19 cellular contexts compared by ENCODE assay signal in the genomic region with DNA sequence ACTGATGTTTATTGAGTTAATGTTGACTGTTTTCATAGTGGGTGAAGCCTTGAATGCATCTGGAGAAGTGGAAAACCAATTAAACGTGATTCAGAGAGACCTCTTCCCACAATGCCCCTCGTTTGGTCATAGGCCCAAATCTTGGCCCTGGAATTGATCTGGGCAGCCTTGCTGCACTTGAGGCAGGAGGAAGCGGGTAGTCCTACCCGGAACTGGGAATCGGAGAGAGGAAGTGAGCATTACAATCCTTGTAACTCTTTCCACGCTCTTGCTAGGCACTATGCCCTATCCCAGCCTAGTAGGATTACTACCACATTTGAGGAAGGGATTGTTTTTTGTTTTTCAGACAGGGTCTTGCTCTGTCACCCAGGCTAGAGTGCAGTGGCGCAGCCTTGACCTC. TPM values are rescaled to one million over a fixed set of nuclear protein-coding genes. Genes with fewer than 3 reads are reported as not detected.
"Had no signal": no experiment of that assay in that cellular context is flagged by ENCODE, and none has a peak within 500 bp of the region (broad histone marks: within the 10 kb centered on the region; RNA-seq: fewer than 3 reads in every experiment).

No MANE protein-coding gene starts in this region.

- H3K9me3 Mint-ChIP-seq: activated B cell treated with CpG ODN at 0.5 μM for 24 hours; activated naive CD4-positive, alpha-beta T cell treated with anti-CD3 and anti-CD28 coated beads, Interleukin-2, amount 10 ng/mL, durations not matched to agents 7 days and 5 days; activated T-helper 17 cell treated with anti-CD3 and anti-CD28 coated beads, Interleukin-2, amount 50 U/mL, for 72 hours; naive thymus-derived CD8-positive, alpha-beta T cell; stimulated activated naive CD8-positive, alpha-beta T cell treated with anti-CD3 and anti-CD28 coated beads, Interleukin-15, Interleukin-2, amounts not matched to agents 100 ng/mL and 50 ng/mL, for 24 hours; T-helper 1 cell treated with Interleukin-12 subunit alpha and Interleukin-12 subunit beta and Interleukin-4 antibody, amounts not matched to agents 30 μg/mL and 1 μg/mL, for 36 hours had no signal

- H3K27ac Mint-ChIP-seq: activated B cell treated with CpG ODN at 0.5 μM for 24 hours; activated naive CD4-positive, alpha-beta T cell treated with anti-CD3 and anti-CD28 coated beads, Interleukin-2, amount 10 ng/mL, durations not matched to agents 7 days and 5 days; activated T-helper 17 cell treated with anti-CD3 and anti-CD28 coated beads, Interleukin-2, amount 50 U/mL, for 72 hours; stimulated activated naive CD8-positive, alpha-beta T cell treated with anti-CD3 and anti-CD28 coated beads, Interleukin-15, Interleukin-2, amounts not matched to agents 100 ng/mL and 50 ng/mL, for 24 hours; T-helper 1 cell treated with Interleukin-12 subunit alpha and Interleukin-12 subunit beta and Interleukin-4 antibody, amounts not matched to agents 30 μg/mL and 1 μg/mL, for 36 hours had no signal

- FAIRE-seq: colon, TTC549, urothelium cell line had no signal

- H3K9me3 ChIP-seq: psoas muscle had no signal

- ATAC-seq: activated T-helper 17 cell treated with anti-CD3 and anti-CD28 coated beads, Interleukin-2, amount 50 U/mL, for 72 hours; naive thymus-derived CD8-positive, alpha-beta T cell; psoas muscle had no signal

- H3K27me3 Mint-ChIP-seq: activated B cell treated with CpG ODN at 0.5 μM for 24 hours; activated T-helper 17 cell treated with anti-CD3 and anti-CD28 coated beads, Interleukin-2, amount 50 U/mL, for 72 hours; naive thymus-derived CD8-positive, alpha-beta T cell; stimulated activated naive CD8-positive, alpha-beta T cell treated with anti-CD3 and anti-CD28 coated beads, Interleukin-15, Interleukin-2, amounts not matched to agents 100 ng/mL and 50 ng/mL, for 24 hours had no signal

- H3K4me3 ChIP-seq: lung, psoas muscle had no signal

- H3K4me3 Mint-ChIP-seq: activated B cell treated with CpG ODN at 0.5 μM for 24 hours; activated naive CD4-positive, alpha-beta T cell treated with anti-CD3 and anti-CD28 coated beads, Interleukin-2, amount 10 ng/mL, durations not matched to agents 7 days and 5 days; activated T-helper 17 cell treated with anti-CD3 and anti-CD28 coated beads, Interleukin-2, amount 50 U/mL, for 72 hours; stimulated activated naive CD8-positive, alpha-beta T cell treated with anti-CD3 and anti-CD28 coated beads, Interleukin-15, Interleukin-2, amounts not matched to agents 100 ng/mL and 50 ng/mL, for 24 hours; T-helper 1 cell treated with Interleukin-12 subunit alpha and Interleukin-12 subunit beta and Interleukin-4 antibody, amounts not matched to agents 30 μg/mL and 1 μg/mL, for 36 hours had no signal

- DNase-seq: activated B cell treated with CpG ODN at 0.5 μM for 24 hours; activated CD4-positive, alpha-beta T cell treated with anti-CD3 and anti-CD28 coated beads, Interleukin-2, amount 50 U/mL, for 1 hour; activated naive CD4-positive, alpha-beta T cell treated with anti-CD3 and anti-CD28 coated beads, Interleukin-2, amount 10 ng/mL, durations not matched to agents 7 days and 5 days; activated T-cell treated with anti-CD3 and anti-CD28 coated beads for 4 hours; effector CD4-positive, alpha-beta T cell; hippocampal formation; kidney glomerular epithelial cell; naive thymus-derived CD8-positive, alpha-beta T cell; occipital lobe; psoas muscle; stimulated activated CD4-positive, alpha-beta T cell treated with anti-CD3 and anti-CD28 coated beads, Interleukin-4, amount 100 ng/mL, for 24 hours had no signal

- H3K27ac ChIP-seq: psoas muscle had no signal

RNA-seq across cellular contexts. Expression of gene C19orf33, which starts 19.2 kb away (rescaled TPM):
- total RNA-seq: activated CD8-positive, alpha-beta memory T cell treated with anti-CD3 and anti-CD28 coated beads for 36 hours; occipital lobe had no signal
